Comparison of ENCODE assay signal across 8 cellular contexts in genomic region chr5:50667653-50668403, GRCh38. TPM values are rescaled to one million over a fixed set of nuclear protein-coding genes. Genes with fewer than 3 reads are reported as not detected.
DNase-seq lines count a peak whose midpoint lies in the region; ATAC-seq and TF ChIP-seq lines count a peak whose summit lies in the region.

No MANE protein-coding gene starts in this region.

- H3K9me3 ChIP-seq in CD4-positive, alpha-beta T cell (ENCODE audit: control insufficient read depth, low read length): no peaks in the 10 kb centered on the region
- H3K9me3 ChIP-seq in trophoblast cell (ENCODE audit: insufficient read depth, low read depth, low read length) (peaks cover 3% of the 10 kb centered on the region), upper lobe of right lung (no peaks in the 10 kb centered on the region)

- H3K27me3 ChIP-seq in CD4-positive, alpha-beta T cell (ENCODE audit: control insufficient read depth, insufficient read depth, low read length): no peaks in the 10 kb centered on the region
- H3K27me3 ChIP-seq in trophoblast cell (ENCODE audit: insufficient read depth, low read length): no peaks in the 10 kb centered on the region
- no peaks in the 10 kb centered on the region for H3K27me3 ChIP-seq in upper lobe of right lung

- DNase-seq in CD4-positive, alpha-beta T cell: peak; percentile 73 to 85 (median 79)
- peak; percentile 62 for DNase-seq in RKO (ENCODE audit: low spot score)
- DNase-seq in activated gamma-delta T cell treated with Interleukin-2 at 50 U/mL for 16 hours: peak; percentile 82
- peak; percentile 9 to 80 (median 59) for DNase-seq in head of caudate nucleus
- peak; percentile 35 to 64 for DNase-seq in trophoblast cell
- DNase-seq in upper lobe of right lung: peak; percentile 92

- no peak overlapping the region for H2AK5ac ChIP-seq in trophoblast cell (ENCODE audit: low read length)

- H4K12ac ChIP-seq in trophoblast cell (ENCODE audit: low read depth, low read length): peak overlapping the region; percentile 28

- H3K27ac ChIP-seq in CD4-positive, alpha-beta T cell (ENCODE audit: low read depth, low read length): peak overlapping the region; percentile 100
- H3K27ac ChIP-seq in trophoblast cell (ENCODE audit: low read depth, low read length) (peak overlapping the region; percentile 74), upper lobe of right lung (peak overlapping the region; percentile 99)

- peak overlapping the region; percentile 93 for H3K4me3 Mint-ChIP-seq in CD4-positive, alpha-beta T cell

- peak overlapping the region; percentile 93 for H4K91ac ChIP-seq in trophoblast cell (ENCODE audit: low read depth, low read length)

- peaks cover 10% of the 10 kb centered on the region for H3K79me2 ChIP-seq in trophoblast cell (ENCODE audit: control insufficient read depth, insufficient read depth, low read length, poor library complexity)

- H3K4me1 ChIP-seq in trophoblast cell (ENCODE audit: control insufficient read depth in 1 of 2, insufficient read depth in 2 of 2, low read length in 2 of 2) (peaks cover 3 to 10% of the 10 kb centered on the region in 2 experiments), upper lobe of right lung (peaks cover 24% of the 10 kb centered on the region)

- intact Hi-C loops in CD4-positive, alpha-beta T cell (cut with DNase I, micrococcal nuclease): loop anchor here (1.0 to 5.0 kb wide), 7 partner anchors 27 to 227 kb away; partner anchors contain the start of gene EMB (in 1 of the 2)
- intact Hi-C loops in head of caudate nucleus (cut with DNase I): loop anchor here (10.0 kb wide), 1 partner anchor 77 kb away; no protein-coding TSS in a partner anchor
- intact Hi-C loops in upper lobe of right lung (cut with DNase I): no loop called here

- no peak overlapping the region for H2BK12ac ChIP-seq in trophoblast cell (ENCODE audit: low read length)

- H3K9ac ChIP-seq in trophoblast cell (ENCODE audit: low read length): peak overlapping the region; percentile 82

- TF ChIP-seq CTCF in CD4-positive, alpha-beta T cell (IDR thresholded peaks at IDR 0.05): no peak
- peak; percentile 5 for TF ChIP-seq CTCF in upper lobe of right lung (IDR thresholded peaks at IDR 0.05)

- H2AFZ ChIP-seq in trophoblast cell (ENCODE audit: insufficient read depth, low read length, poor library complexity): peak overlapping the region; percentile 89

- H2BK5ac ChIP-seq in trophoblast cell (ENCODE audit: low read depth, low read length, poor library complexity): peak overlapping the region; percentile 82

- peaks cover 59% of the 10 kb centered on the region for H3K36me3 Mint-ChIP-seq in CD4-positive, alpha-beta T cell (ENCODE audit: low read depth)

- peak overlapping the region; percentile 94 for H3K14ac ChIP-seq in trophoblast cell (ENCODE audit: low read length)

- no peaks in the 10 kb centered on the region for H3K27me3 Mint-ChIP-seq in CD4-positive, alpha-beta T cell

- H3K4me2 ChIP-seq in trophoblast cell (ENCODE audit: low read length): peak overlapping the region; percentile 88

- WGBS in trophoblast cell (ENCODE audit: extremely low coverage, insufficient coverage, insufficient read length): no CpG with 5 or more reads among the region's 43 CpGs

- H3K4me3 ChIP-seq in trophoblast cell (ENCODE audit: low read depth, low read length) (peak overlapping the region; percentile 94), upper lobe of right lung (peak overlapping the region; percentile 76)

- peak overlapping the region; percentile 88 for H2BK120ac ChIP-seq in trophoblast cell (ENCODE audit: insufficient read depth, low read length, poor library complexity)

- H3K23ac ChIP-seq in trophoblast cell (ENCODE audit: low read length): no peak overlapping the region

- H3K27ac Mint-ChIP-seq in CD4-positive, alpha-beta T cell: peak overlapping the region; percentile 95

- peaks cover 72% of the 10 kb centered on the region for H3K4me1 Mint-ChIP-seq in CD4-positive, alpha-beta T cell (ENCODE audit: low read depth)

- peak; percentile 55 for ATAC-seq in CD4-positive, alpha-beta T cell (ENCODE audit: poor library complexity)
- peak; percentile 80 for ATAC-seq in GM19324 (IDR thresholded peaks at IDR 0.05; ENCODE audit: low FRiP score, unreplicated experiment)
- ATAC-seq in HG03442 (IDR thresholded peaks at IDR 0.05; ENCODE audit: unreplicated experiment): peak; percentile 87
- peak; percentile 82 for ATAC-seq in upper lobe of right lung

- POLR2A ChIA-PET in CD4-positive, alpha-beta T cell (lab: Charles Lee): interaction anchor here (0.6 to 3.3 kb wide), 21 partner anchors 17 to 298 kb away, joined by 3 to 51 read pairs (median 6); partner anchors contain the start of gene EMB

- H4K8ac ChIP-seq in trophoblast cell (ENCODE audit: low read depth, low read length): peak overlapping the region; percentile 70

- H3K36me3 ChIP-seq in trophoblast cell (ENCODE audit: control insufficient read depth in 1 of 2, insufficient read depth in 2 of 2, low read length in 2 of 2): no peaks in the 10 kb centered on the region
- H3K36me3 ChIP-seq in upper lobe of right lung: no peaks in the 10 kb centered on the region

- CTCF ChIA-PET in CD4-positive, alpha-beta T cell (lab: Charles Lee): interaction anchor here (1.0 to 1.9 kb wide), 2 partner anchors 52 to 227 kb away, joined by 3 to 9 read pairs; partner anchors contain the start of gene EMB

- peak overlapping the region; percentile 97 for H3K18ac ChIP-seq in trophoblast cell (ENCODE audit: low read length)

- H3K9me3 Mint-ChIP-seq in CD4-positive, alpha-beta T cell: no peaks in the 10 kb centered on the region

- peaks cover 14% of the 10 kb centered on the region for H3K79me1 ChIP-seq in trophoblast cell (ENCODE audit: low read length)

- peak overlapping the region; percentile 68 for H3K4ac ChIP-seq in trophoblast cell (ENCODE audit: low read depth, low read length)

RNA-seq across cellular contexts. Expression of gene PARP8, which starts 1.4 kb away (rescaled TPM):
- 100 to 1,000 TPM; 181 to 200 TPM for total RNA-seq in CD4-positive, alpha-beta T cell
- polyA plus RNA-seq in trophoblast cell (2013): 20.3 and 22.4 TPM in 2 replicates
- 52.3 TPM for total RNA-seq in upper lobe of right lung

Comparison
In these comparisons a context has a peak if more than half of its experiments do, and no peak if none do; other contexts are left out.
1. Peak in every context shown above with its lines: DNase-seq, ATAC-seq, H3K4me3 ChIP-seq and H3K27ac ChIP-seq.